In genomic region chr1:18398791-18399551, GRCh38 we compare ENCODE assay signal across 2 cellular contexts.
TF ChIP-seq lines count a peak whose summit lies in the region.

No MANE protein-coding gene starts in this region.

TF ChIP-seq in GM23338, 12 proteins besides CTCF, POLR2A, EP300 and RAD21:
- TF ChIP-seq CREB1 (CRISPR knock-in tag; IDR thresholded peaks at IDR 0.05; ENCODE audit: low read depth) (no peak), EZH2phosphoT487 (IDR thresholded peaks at IDR 0.05; ENCODE audit: unreplicated experiment) (no peak), JUNB (IDR thresholded peaks at IDR 0.05; ENCODE audit: unreplicated experiment) (no peak), POLR2AphosphoS5 (IDR thresholded peaks at IDR 0.05; ENCODE audit: low read depth) (no peak), EZH2 (IDR thresholded peaks at IDR 0.05; ENCODE audit: low read depth, unreplicated experiment) (no peak), ZNF331 (CRISPR knock-in tag; IDR thresholded peaks at IDR 0.05; ENCODE audit: low read depth) (no peak), REST (IDR thresholded peaks at IDR 0.05; ENCODE audit: unreplicated experiment) (no peak), ZNF114 (CRISPR knock-in tag; IDR thresholded peaks at IDR 0.05) (no peak), ZNF462 (CRISPR knock-in tag; IDR thresholded peaks at IDR 0.05) (no peak), STAT1 (IDR thresholded peaks at IDR 0.05; ENCODE audit: unreplicated experiment) (no peak)

TF ChIP-seq in K562, 482 proteins besides CTCF, POLR2A, EP300 and RAD21:
- TF ChIP-seq ZNF324 (CRISPR knock-in tag; IDR thresholded peaks at IDR 0.05) (no peak), ZKSCAN3 (CRISPR knock-in tag; IDR thresholded peaks at IDR 0.05) (no peak), ATF7 (IDR thresholded peaks at IDR 0.05) (no peak), PTRF (tag; IDR thresholded peaks at IDR 0.05) (no peak), HDAC2 (IDR thresholded peaks at IDR 0.05) (no peak), POU5F1 (IDR thresholded peaks at IDR 0.05; ENCODE audit: borderline replicate concordance, low read depth, low read length, partially characterized antibody) (no peak), PPARD (CRISPR knock-in tag; IDR thresholded peaks at IDR 0.05) (no peak), NCOR1 (IDR thresholded peaks at IDR 0.05) (no peak), E2F8 (IDR thresholded peaks at IDR 0.05; ENCODE audit: low read depth, partially characterized antibody) (no peak), RBFOX2 (IDR thresholded peaks at IDR 0.05; ENCODE audit: low read depth, low read length) (no peak), ZNF644 (tag; IDR thresholded peaks at IDR 0.05; ENCODE audit: low read depth) (no peak), CREB3 (tag; conservative IDR thresholded peaks at IDR 0.05; ENCODE audit: low read depth) (no peak), SMC3 (conservative IDR thresholded peaks at IDR 0.05; ENCODE audit: insufficient read depth, low read depth, low read length) (no peak)
- TF ChIP-seq, protein P1, sequence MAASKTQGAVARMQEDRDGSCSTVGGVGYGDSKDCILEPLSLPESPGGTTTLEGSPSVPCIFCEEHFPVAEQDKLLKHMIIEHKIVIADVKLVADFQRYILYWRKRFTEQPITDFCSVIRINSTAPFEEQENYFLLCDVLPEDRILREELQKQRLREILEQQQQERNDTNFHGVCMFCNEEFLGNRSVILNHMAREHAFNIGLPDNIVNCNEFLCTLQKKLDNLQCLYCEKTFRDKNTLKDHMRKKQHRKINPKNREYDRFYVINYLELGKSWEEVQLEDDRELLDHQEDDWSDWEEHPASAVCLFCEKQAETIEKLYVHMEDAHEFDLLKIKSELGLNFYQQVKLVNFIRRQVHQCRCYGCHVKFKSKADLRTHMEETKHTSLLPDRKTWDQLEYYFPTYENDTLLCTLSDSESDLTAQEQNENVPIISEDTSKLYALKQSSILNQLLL (CRISPR knock-in tag; IDR thresholded peaks at IDR 0.05; ENCODE audit: borderline replicate concordance), result no peak
- TF ChIP-seq, protein P2, sequence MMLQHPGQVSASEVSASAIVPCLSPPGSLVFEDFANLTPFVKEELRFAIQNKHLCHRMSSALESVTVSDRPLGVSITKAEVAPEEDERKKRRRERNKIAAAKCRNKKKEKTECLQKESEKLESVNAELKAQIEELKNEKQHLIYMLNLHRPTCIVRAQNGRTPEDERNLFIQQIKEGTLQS (IDR thresholded peaks at IDR 0.05), result no peak
- TF ChIP-seq, protein P2 (CRISPR knock-in tag; conservative IDR thresholded peaks at IDR 0.05), result no peak
- TF ChIP-seq, protein P3, sequence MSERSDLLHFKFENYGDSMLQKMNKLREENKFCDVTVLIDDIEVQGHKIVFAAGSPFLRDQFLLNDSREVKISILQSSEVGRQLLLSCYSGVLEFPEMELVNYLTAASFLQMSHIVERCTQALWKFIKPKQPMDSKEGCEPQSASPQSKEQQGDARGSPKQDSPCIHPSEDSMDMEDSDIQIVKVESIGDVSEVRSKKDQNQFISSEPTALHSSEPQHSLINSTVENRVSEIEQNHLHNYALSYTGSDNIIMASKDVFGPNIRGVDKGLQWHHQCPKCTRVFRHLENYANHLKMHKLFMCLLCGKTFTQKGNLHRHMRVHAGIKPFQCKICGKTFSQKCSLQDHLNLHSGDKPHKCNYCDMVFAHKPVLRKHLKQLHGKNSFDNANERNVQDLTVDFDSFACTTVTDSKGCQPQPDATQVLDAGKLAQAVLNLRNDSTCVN (CRISPR knock-in tag; IDR thresholded peaks at IDR 0.05), result no peak
- TF ChIP-seq, protein P4, sequence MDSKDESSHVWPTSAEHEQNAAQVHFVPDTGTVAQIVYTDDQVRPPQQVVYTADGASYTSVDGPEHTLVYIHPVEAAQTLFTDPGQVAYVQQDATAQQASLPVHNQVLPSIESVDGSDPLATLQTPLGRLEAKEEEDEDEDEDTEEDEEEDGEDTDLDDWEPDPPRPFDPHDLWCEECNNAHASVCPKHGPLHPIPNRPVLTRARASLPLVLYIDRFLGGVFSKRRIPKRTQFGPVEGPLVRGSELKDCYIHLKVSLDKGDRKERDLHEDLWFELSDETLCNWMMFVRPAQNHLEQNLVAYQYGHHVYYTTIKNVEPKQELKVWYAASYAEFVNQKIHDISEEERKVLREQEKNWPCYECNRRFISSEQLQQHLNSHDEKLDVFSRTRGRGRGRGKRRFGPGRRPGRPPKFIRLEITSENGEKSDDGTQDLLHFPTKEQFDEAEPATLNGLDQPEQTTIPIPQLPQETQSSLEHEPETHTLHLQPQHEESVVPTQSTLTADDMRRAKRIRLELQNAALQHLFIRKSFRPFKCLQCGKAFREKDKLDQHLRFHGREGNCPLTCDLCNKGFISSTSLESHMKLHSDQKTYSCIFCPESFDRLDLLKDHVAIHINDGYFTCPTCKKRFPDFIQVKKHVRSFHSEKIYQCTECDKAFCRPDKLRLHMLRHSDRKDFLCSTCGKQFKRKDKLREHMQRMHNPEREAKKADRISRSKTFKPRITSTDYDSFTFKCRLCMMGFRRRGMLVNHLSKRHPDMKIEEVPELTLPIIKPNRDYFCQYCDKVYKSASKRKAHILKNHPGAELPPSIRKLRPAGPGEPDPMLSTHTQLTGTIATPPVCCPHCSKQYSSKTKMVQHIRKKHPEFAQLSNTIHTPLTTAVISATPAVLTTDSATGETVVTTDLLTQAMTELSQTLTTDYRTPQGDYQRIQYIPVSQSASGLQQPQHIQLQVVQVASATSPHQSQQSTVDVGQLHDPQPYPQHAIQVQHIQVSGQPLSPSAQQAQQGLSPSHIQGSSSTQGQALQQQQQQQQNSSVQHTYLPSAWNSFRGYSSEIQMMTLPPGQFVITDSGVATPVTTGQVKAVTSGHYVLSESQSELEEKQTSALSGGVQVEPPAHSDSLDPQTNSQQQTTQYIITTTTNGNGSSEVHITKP (IDR thresholded peaks at IDR 0.05; ENCODE audit: partially characterized antibody), result no peak
- TF ChIP-seq, protein P5, sequence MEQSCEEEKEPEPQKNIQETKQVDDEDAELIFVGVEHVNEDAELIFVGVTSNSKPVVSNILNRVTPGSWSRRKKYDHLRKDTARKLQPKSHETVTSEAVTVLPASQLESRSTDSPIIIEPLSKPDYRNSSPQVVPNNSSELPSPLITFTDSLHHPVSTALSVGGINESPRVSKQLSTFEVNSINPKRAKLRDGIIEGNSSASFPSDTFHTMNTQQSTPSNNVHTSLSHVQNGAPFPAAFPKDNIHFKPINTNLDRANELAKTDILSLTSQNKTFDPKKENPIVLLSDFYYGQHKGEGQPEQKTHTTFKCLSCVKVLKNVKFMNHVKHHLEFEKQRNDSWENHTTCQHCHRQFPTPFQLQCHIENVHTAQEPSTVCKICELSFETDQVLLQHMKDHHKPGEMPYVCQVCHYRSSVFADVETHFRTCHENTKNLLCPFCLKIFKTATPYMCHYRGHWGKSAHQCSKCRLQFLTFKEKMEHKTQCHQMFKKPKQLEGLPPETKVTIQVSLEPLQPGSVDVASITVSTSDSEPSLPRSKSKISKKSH (CRISPR knock-in tag; IDR thresholded peaks at IDR 0.05), result no peak
